1 cellular context compared by ENCODE assay signal in genomic region chr17:40113110-40113960, GRCh38.
A peak's percentile ranks its signal among the peaks of the same experiment; 100 is the strongest.
TF ChIP-seq lines count a peak whose summit lies in the region.

No MANE protein-coding gene starts in this region.

TF ChIP-seq in K562, 482 proteins besides CTCF, POLR2A, EP300 and RAD21 (continued from another document):
- TF ChIP-seq HOMEZ (CRISPR knock-in tag; IDR thresholded peaks at IDR 0.05) (no peak), BDP1 (IDR thresholded peaks at IDR 0.05; ENCODE audit: insufficient read depth, insufficient read length) (no peak), GTF3C2 (IDR thresholded peaks at IDR 0.05; ENCODE audit: borderline replicate concordance, extremely low read depth, insufficient read length) (no peak), NCOA2 (IDR thresholded peaks at IDR 0.05; ENCODE audit: partially characterized antibody in 2 of 2) (no peak), THRAP3 (IDR thresholded peaks at IDR 0.05; ENCODE audit: borderline replicate concordance) (no peak), SMC3 (conservative IDR thresholded peaks at IDR 0.05; ENCODE audit: insufficient read depth, low read depth, low read length) (0 out of 2 replicates have a peak, but pooled peaks have one; percentile 66), HDAC6 (IDR thresholded peaks at IDR 0.05; ENCODE audit: low read depth, low read length) (no peak), E2F4 (CRISPR knock-in tag; IDR thresholded peaks at IDR 0.05; ENCODE audit: low read depth) (no peak), ZKSCAN8 (CRISPR knock-in tag; IDR thresholded peaks at IDR 0.05) (no peak), XRCC4 (IDR thresholded peaks at IDR 0.05; ENCODE audit: extremely low read depth, insufficient read depth, insufficient read length) (no peak), CBX2 (IDR thresholded peaks at IDR 0.05; ENCODE audit: insufficient read depth, low read length, poor library complexity, severe bottlenecking) (no peak), ZNF717 (CRISPR knock-in tag; IDR thresholded peaks at IDR 0.05) (no peak), TOE1 (IDR thresholded peaks at IDR 0.05; ENCODE audit: borderline replicate concordance) (peak; percentile 77; the same call in 1 of the 2 replicates), TOE1 (CRISPR knock-in tag; IDR thresholded peaks at IDR 0.05; ENCODE audit: borderline replicate concordance, low read depth) (no peak), HDAC8 (tag; IDR thresholded peaks at IDR 0.05) (peak; percentile 31; the same call in 1 of the 2 replicates), CAMTA2 (CRISPR knock-in tag; conservative IDR thresholded peaks at IDR 0.05) (no peak), E4F1 (CRISPR knock-in tag; IDR thresholded peaks at IDR 0.05; ENCODE audit: borderline replicate concordance) (no peak), NR1H2 (CRISPR knock-in tag; IDR thresholded peaks at IDR 0.05) (no peak), MITF (IDR thresholded peaks at IDR 0.05) (peak; percentile 67; the same call in 1 of the 2 replicates), MCM5 (IDR thresholded peaks at IDR 0.05; ENCODE audit: low read depth) (no peak), ZNF274 (IDR thresholded peaks at IDR 0.05; ENCODE audit: borderline replicate concordance, low read depth, low read length) (no peak), RB1 (IDR thresholded peaks at IDR 0.05; ENCODE audit: low read depth) (peak; percentile 63; the same call in 1 of the 2 replicates), POLR2AphosphoS2 (IDR thresholded peaks at IDR 0.05; ENCODE audit: low read length) (no peak), SPI1 (IDR thresholded peaks at IDR 0.05; ENCODE audit: borderline replicate concordance, low read depth, low read length) (no peak; the same call in 1 of the 2 replicates), ZNF609 (CRISPR knock-in tag; IDR thresholded peaks at IDR 0.05; ENCODE audit: borderline replicate concordance) (no peak), ZNF57 (CRISPR knock-in tag; IDR thresholded peaks at IDR 0.05) (no peak), ARID1B (IDR thresholded peaks at IDR 0.05) (no peak), NCOA4 (IDR thresholded peaks at IDR 0.05; ENCODE audit: partially characterized antibody) (no peak), ZEB2 (IDR thresholded peaks at IDR 0.05) (no peak), ZNF232 (CRISPR knock-in tag; IDR thresholded peaks at IDR 0.05) (no peak), TCF15 (CRISPR knock-in tag; IDR thresholded peaks at IDR 0.05) (peak; percentile 66; the same call in 1 of the 2 replicates), CBX3 (IDR thresholded peaks at IDR 0.05; ENCODE audit: borderline replicate concordance in 1 of 2, low read length in 2 of 2) (no peak), ZNF696 (CRISPR knock-in tag; conservative IDR thresholded peaks at IDR 0.05) (no peak), PHF20 (IDR thresholded peaks at IDR 0.05; ENCODE audit: partially characterized antibody) (no peak), CREB5 (CRISPR knock-in tag; IDR thresholded peaks at IDR 0.05) (no peak), ADNP (tag; IDR thresholded peaks at IDR 0.05) (0 out of 2 replicates have a peak, but pooled peaks have one; percentile 35), REST (CRISPR knock-in tag; IDR thresholded peaks at IDR 0.05; ENCODE audit: low read depth) (no peak), ZNF134 (CRISPR knock-in tag; conservative IDR thresholded peaks at IDR 0.05) (no peak), ZNF830 (CRISPR knock-in tag; IDR thresholded peaks at IDR 0.05) (no peak), SNAPC5 (CRISPR knock-in tag; IDR thresholded peaks at IDR 0.05) (no peak), BCOR (IDR thresholded peaks at IDR 0.05) (no peak; the same call in 1 of the 2 replicates)
